Comparison of ENCODE assay signal across 1 cellular context in the genomic region with DNA sequence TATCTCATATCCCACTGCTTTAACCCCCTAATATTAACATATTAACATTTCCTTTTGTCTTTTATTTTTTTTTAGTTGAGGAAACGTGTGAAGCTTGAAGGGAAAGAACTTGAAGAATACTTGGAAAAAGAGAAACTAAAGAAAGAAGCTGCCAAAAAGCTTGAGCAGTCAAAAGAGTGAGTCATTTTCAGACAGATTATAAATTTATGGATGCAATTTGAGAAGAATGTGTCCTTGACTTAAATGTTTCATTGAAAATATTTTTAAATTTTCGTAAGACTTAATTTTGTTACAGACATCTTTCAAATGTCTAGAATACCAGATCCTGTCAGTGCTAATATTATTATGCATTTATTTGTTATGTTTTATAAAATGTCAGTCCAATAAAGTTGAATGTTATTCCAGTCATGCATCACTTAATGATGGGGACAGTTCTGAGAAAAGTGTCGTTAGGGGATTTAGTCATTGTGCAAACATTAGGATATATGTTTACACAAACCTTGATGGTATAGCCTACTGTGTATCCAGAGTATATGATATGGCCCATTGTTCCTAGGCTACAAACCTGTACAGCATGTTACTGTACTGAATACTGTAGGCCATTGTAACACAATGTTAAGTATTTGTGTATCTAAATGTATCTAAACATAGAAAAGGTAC.
TF ChIP-seq lines count a peak whose summit lies in the region.

No MANE protein-coding gene starts in this region.

TF ChIP-seq in K562, 482 proteins besides CTCF, POLR2A, EP300 and RAD21:
- TF ChIP-seq, protein P1, sequence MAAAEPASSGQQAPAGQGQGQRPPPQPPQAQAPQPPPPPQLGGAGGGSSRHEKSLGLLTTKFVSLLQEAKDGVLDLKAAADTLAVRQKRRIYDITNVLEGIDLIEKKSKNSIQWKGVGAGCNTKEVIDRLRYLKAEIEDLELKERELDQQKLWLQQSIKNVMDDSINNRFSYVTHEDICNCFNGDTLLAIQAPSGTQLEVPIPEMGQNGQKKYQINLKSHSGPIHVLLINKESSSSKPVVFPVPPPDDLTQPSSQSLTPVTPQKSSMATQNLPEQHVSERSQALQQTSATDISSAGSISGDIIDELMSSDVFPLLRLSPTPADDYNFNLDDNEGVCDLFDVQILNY (CRISPR knock-in tag; IDR thresholded peaks at IDR 0.05), result no peak
- TF ChIP-seq NFXL1 (CRISPR knock-in tag; IDR thresholded peaks at IDR 0.05) (no peak), ARID1B (IDR thresholded peaks at IDR 0.05) (0 out of 2 replicates have a peak, but pooled peaks have one; percentile 27), MEIS2 (IDR thresholded peaks at IDR 0.05; ENCODE audit: partially characterized antibody) (peak; percentile 47), SMARCA4 (IDR thresholded peaks at IDR 0.05) (0 out of 2 replicates have a peak, but pooled peaks have one; percentile 14), MTF1 (CRISPR knock-in tag; IDR thresholded peaks at IDR 0.05; ENCODE audit: borderline replicate concordance) (no peak)
- TF ChIP-seq, protein P2, sequence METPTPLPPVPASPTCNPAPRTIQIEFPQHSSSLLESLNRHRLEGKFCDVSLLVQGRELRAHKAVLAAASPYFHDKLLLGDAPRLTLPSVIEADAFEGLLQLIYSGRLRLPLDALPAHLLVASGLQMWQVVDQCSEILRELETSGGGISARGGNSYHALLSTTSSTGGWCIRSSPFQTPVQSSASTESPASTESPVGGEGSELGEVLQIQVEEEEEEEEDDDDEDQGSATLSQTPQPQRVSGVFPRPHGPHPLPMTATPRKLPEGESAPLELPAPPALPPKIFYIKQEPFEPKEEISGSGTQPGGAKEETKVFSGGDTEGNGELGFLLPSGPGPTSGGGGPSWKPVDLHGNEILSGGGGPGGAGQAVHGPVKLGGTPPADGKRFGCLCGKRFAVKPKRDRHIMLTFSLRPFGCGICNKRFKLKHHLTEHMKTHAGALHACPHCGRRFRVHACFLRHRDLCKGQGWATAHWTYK (CRISPR knock-in tag; IDR thresholded peaks at IDR 0.05), result no peak
- TF ChIP-seq, protein P3, sequence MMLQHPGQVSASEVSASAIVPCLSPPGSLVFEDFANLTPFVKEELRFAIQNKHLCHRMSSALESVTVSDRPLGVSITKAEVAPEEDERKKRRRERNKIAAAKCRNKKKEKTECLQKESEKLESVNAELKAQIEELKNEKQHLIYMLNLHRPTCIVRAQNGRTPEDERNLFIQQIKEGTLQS (IDR thresholded peaks at IDR 0.05), result peak; percentile 30; the same call in 1 of the 2 replicates
- TF ChIP-seq, protein P3 (CRISPR knock-in tag; conservative IDR thresholded peaks at IDR 0.05), result no peak
- TF ChIP-seq, protein P4, sequence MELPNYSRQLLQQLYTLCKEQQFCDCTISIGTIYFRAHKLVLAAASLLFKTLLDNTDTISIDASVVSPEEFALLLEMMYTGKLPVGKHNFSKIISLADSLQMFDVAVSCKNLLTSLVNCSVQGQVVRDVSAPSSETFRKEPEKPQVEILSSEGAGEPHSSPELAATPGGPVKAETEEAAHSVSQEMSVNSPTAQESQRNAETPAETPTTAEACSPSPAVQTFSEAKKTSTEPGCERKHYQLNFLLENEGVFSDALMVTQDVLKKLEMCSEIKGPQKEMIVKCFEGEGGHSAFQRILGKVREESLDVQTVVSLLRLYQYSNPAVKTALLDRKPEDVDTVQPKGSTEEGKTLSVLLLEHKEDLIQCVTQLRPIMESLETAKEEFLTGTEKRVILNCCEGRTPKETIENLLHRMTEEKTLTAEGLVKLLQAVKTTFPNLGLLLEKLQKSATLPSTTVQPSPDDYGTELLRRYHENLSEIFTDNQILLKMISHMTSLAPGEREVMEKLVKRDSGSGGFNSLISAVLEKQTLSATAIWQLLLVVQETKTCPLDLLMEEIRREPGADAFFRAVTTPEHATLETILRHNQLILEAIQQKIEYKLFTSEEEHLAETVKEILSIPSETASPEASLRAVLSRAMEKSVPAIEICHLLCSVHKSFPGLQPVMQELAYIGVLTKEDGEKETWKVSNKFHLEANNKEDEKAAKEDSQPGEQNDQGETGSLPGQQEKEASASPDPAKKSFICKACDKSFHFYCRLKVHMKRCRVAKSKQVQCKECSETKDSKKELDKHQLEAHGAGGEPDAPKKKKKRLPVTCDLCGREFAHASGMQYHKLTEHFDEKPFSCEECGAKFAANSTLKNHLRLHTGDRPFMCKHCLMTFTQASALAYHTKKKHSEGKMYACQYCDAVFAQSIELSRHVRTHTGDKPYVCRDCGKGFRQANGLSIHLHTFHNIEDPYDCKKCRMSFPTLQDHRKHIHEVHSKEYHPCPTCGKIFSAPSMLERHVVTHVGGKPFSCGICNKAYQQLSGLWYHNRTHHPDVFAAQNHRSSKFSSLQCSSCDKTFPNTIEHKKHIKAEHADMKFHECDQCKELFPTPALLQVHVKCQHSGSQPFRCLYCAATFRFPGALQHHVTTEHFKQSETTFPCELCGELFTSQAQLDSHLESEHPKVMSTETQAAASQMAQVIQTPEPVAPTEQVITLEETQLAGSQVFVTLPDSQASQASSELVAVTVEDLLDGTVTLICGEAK (IDR thresholded peaks at IDR 0.05), result peak; percentile 47; the same call in 1 of the 2 replicates
- TF ChIP-seq, protein P4 (CRISPR knock-in tag; IDR thresholded peaks at IDR 0.05), result no peak
